In genomic region chr19:2462635-2463421, GRCh38 we compare ENCODE assay signal across 8 cellular contexts. TPM values are rescaled to one million over a fixed set of nuclear protein-coding genes. Genes with fewer than 3 reads are reported as not detected.
DNase-seq lines count a peak whose midpoint lies in the region; ATAC-seq and TF ChIP-seq lines count a peak whose summit lies in the region.

No MANE protein-coding gene starts in this region.

- H3K27ac ChIP-seq in ACC112 (ENCODE audit: low read depth, low read length) (peak overlapping the region; percentile 74), SJCRH30 (no peak overlapping the region), mesodermal cell (ENCODE audit: low read depth, low read length, severe bottlenecking) (peak overlapping the region; percentile 73), transverse colon (peak overlapping the region; percentile 33 to 73 (median 44))

- H3K27me3 ChIP-seq in ACC112 (ENCODE audit: insufficient read depth, low read length) (no peaks in the 10 kb centered on the region), SJCRH30 (no peaks in the 10 kb centered on the region), transverse colon (no peaks in the 10 kb centered on the region)

- in situ Hi-C loops in transverse colon (cut with MboI; ENCODE audit: low pct_ligation_motif_present in 1 of 4, low pct_unique_long_range_greater_than_20kb in 1 of 4, low sequenced_read_pairs in 3 of 4): loop anchor here in 1 of 4 donors (10.0 kb wide), 1 partner anchor 152 kb away; no protein-coding TSS in a partner anchor

- DNase-seq in GOT3 (lab: John Stamatoyannopoulos, UW): peak; percentile 81
- DNase-seq in SJCRH30: peak; percentile 59 to 66
- no peak for DNase-seq in epithelial cell of proximal tubule (ENCODE audit: low read depth)
- peak; percentile 82 for DNase-seq in transverse colon

- no peak for TF ChIP-seq CTCF in epithelial cell of proximal tubule (conservative IDR thresholded peaks at IDR 0.05; ENCODE audit: low read depth, low read length)
- TF ChIP-seq CTCF in transverse colon (IDR thresholded peaks at IDR 0.05): no peak

- H3K9me3 ChIP-seq in SJCRH30 (replicated peaks) (no peaks in the 10 kb centered on the region), mesodermal cell (ENCODE audit: control insufficient read depth, low read length) (no peaks in the 10 kb centered on the region), transverse colon (no peaks in the 10 kb centered on the region)

- 5 to 7% methylated on average over 33 to 40 of the region's 46 CpGs for WGBS in mesodermal cell (ENCODE audit: insufficient coverage in 2 of 2), 2 experiments
- WGBS in transverse colon (ENCODE audit: low coverage in 1 of 2), 2 donors: 4 to 14% methylated on average over 9 to 45 of the region's 46 CpGs

- H3K4me1 ChIP-seq in ACC112 (ENCODE audit: control insufficient read depth, insufficient read depth, low read length, unreplicated experiment): no peaks in the 10 kb centered on the region
- H3K4me1 ChIP-seq in SJCRH30: no peaks in the 10 kb centered on the region; the same call in 1 of the 2 replicates
- no peaks in the 10 kb centered on the region for H3K4me1 ChIP-seq in mesodermal cell (ENCODE audit: control insufficient read depth, insufficient read depth, low read length, poor library complexity, severe bottlenecking)
- H3K4me1 ChIP-seq in transverse colon: peaks cover 3 to 17% (median 15%) of the 10 kb centered on the region in 4 donors

- ATAC-seq in HG03565 (IDR thresholded peaks at IDR 0.05; ENCODE audit: unreplicated experiment) (no peak), HG02759 (IDR thresholded peaks at IDR 0.05; ENCODE audit: unreplicated experiment) (no peak)

- intact Hi-C loops in transverse colon (cut with DNase I; ENCODE audit: low total_unique reads): no loop called here

- H3K79me2 ChIP-seq in ACC112 (ENCODE audit: control insufficient read depth, insufficient read depth, low read length, unreplicated experiment): no peaks in the 10 kb centered on the region

- peak overlapping the region; percentile 34 for H2AFZ ChIP-seq in ACC112 (ENCODE audit: low read length, unreplicated experiment)

- H3K4me3 ChIP-seq in ACC112 (ENCODE audit: low read depth, low read length) (peak overlapping the region; percentile 86), SJCRH30 (no peak overlapping the region), epithelial cell of proximal tubule (ENCODE audit: low read depth, low read length) (peak overlapping the region; percentile 78), mesodermal cell (ENCODE audit: extremely low read depth, insufficient read depth, low read length, poor library complexity, severe bottlenecking) (peak overlapping the region; percentile 54), transverse colon (peak overlapping the region in 3 of 4 donors; percentile 43 to 64 (median 48))

- no peak for TF ChIP-seq POLR2A in transverse colon (IDR thresholded peaks at IDR 0.05)

- no peak for TF ChIP-seq EP300 in transverse colon (IDR thresholded peaks at IDR 0.05; ENCODE audit: low read depth)

- H3K36me3 ChIP-seq in ACC112 (ENCODE audit: insufficient read depth, low read length) (no peaks in the 10 kb centered on the region), SJCRH30 (no peaks in the 10 kb centered on the region), mesodermal cell (ENCODE audit: control insufficient read depth, insufficient read depth, low read length) (no peaks in the 10 kb centered on the region), transverse colon (no peaks in the 10 kb centered on the region)

RNA-seq across cellular contexts. Expression of gene LMNB2, which starts 6.1 kb away (rescaled TPM):
- total RNA-seq in SJCRH30 (2014; rRNA removed; shearing (Covaris generic)): 152 and 160 TPM in 2 replicates
- total RNA-seq in epithelial cell of proximal tubule: 136 and 246 TPM in 2 replicates
- 83.7 TPM for polyA plus RNA-seq in mesodermal cell (2013, experiment 1 of 2)
- polyA plus RNA-seq in mesodermal cell (2013, experiment 2 of 2): 74.4 TPM
- total RNA-seq in transverse colon: 10 to 100 TPM; 10.8 to 23.9 (median 17.8) TPM

RNA-seq across cellular contexts. Expression of gene GADD45B, which starts 13.1 kb away (rescaled TPM):
- 2.6 and 2.8 TPM in 2 replicates for total RNA-seq in SJCRH30 (2014; rRNA removed; shearing (Covaris generic))
- total RNA-seq in epithelial cell of proximal tubule (29.2 and 35.7 TPM in 2 replicates), transverse colon (100 to 1,000 TPM in 3 of 4 donors, 10 to 100 TPM in 1; 59.0 to 280 (median 167) TPM)
- polyA plus RNA-seq in mesodermal cell (2013, experiment 1 of 2): 28.2 TPM
- 27.5 TPM for polyA plus RNA-seq in mesodermal cell (2013, experiment 2 of 2)

RNA-seq across cellular contexts. Expression of gene TIMM13, which starts 35.4 kb away (rescaled TPM):
- total RNA-seq in SJCRH30 (2014; rRNA removed; shearing (Covaris generic)): 35.7 and 49.3 TPM in 2 replicates
- total RNA-seq in epithelial cell of proximal tubule (100 and 118 TPM in 2 replicates), transverse colon (10 to 100 TPM; 10.8 to 54.9 (median 30.8) TPM)
- polyA plus RNA-seq in mesodermal cell (2013, experiment 1 of 2): 96.2 TPM
- polyA plus RNA-seq in mesodermal cell (2013, experiment 2 of 2): 71.7 TPM
